16 cellular contexts compared by ENCODE assay signal in genomic region chr4:2624782-2625548, GRCh38.
DNase-seq lines count a peak whose midpoint lies in the region; ATAC-seq, FAIRE-seq and TF ChIP-seq lines count a peak whose summit lies in the region.
"Had no signal": no experiment of that assay in that cellular context is flagged by ENCODE, and none has a peak within 500 bp of the region (broad histone marks: within the 10 kb centered on the region; RNA-seq: fewer than 3 reads in every experiment).

No MANE protein-coding gene starts in this region.

- H2BK5ac ChIP-seq in IMR-90 (ENCODE audit: low read depth, low read length, poor library complexity, severe bottlenecking), result no peak overlapping the region

- H3K4me1 Mint-ChIP-seq in chondrocyte (ENCODE audit: low read depth) (peaks cover 21% of the 10 kb centered on the region), neural crest cell (peaks cover 38% of the 10 kb centered on the region)

- DNase-seq in GM12891 (ENCODE audit: insufficient read length, low spot score), result no peak
- no peak for DNase-seq in IMR-90
- no peak for DNase-seq in chondrocyte (ENCODE audit: low spot score)
- no peak for DNase-seq in neural crest cell (ENCODE audit: low read depth, low spot score)
- DNase-seq in SHP77 (lab: John Stamatoyannopoulos, UW), result no peak
- DNase-seq in glomerular visceral epithelial cell (ENCODE audit: extremely low spot score), result no peak
- DNase-seq: activated CD4-positive, alpha-beta memory T cell treated with anti-CD3 and anti-CD28 coated beads, Interleukin-2, amount 10 ng/mL, durations not matched to agents 7 days and 5 days; CD4-positive, alpha-beta memory T cell; HCEC 1CT; KBM-7; naive thymus-derived CD4-positive, alpha-beta T cell; SHP77 treated with DMSO at 0.1 percent for 48 hours had no signal

- POLR2A ChIA-PET in IMR-90 (lab: Charles Lee; ENCODE audit: unreplicated experiment), result no interaction called here

- peak overlapping the region; percentile 57 for H3K27ac Mint-ChIP-seq in chondrocyte (ENCODE audit: unreplicated experiment)
- peak overlapping the region; percentile 88 for H3K27ac Mint-ChIP-seq in neural crest cell (ENCODE audit: unreplicated experiment)
- H3K27ac Mint-ChIP-seq: activated CD4-positive, alpha-beta memory T cell treated with anti-CD3 and anti-CD28 coated beads, Interleukin-2, amount 10 ng/mL, durations not matched to agents 7 days and 5 days had no signal

- ATAC-seq in IMR-90 (ENCODE audit: low read depth) (peak; percentile 32; the same call in 1 of the 2 replicates), GM18517 (IDR thresholded peaks at IDR 0.05; ENCODE audit: unreplicated experiment) (no peak)
- ATAC-seq: activated CD4-positive, CD25-positive, alpha-beta regulatory T cell treated with anti-CD3 and anti-CD28 coated beads, Interleukin-2, amount 50 U/mL, for 24 hours; naive thymus-derived CD4-positive, alpha-beta T cell had no signal

- no peak overlapping the region for H2BK15ac ChIP-seq in IMR-90 (ENCODE audit: low read depth, low read length)

- H3K9me1 ChIP-seq in IMR-90 (ENCODE audit: insufficient read depth, low read length), result peaks cover 23% of the 10 kb centered on the region

- no peak overlapping the region for H2BK20ac ChIP-seq in IMR-90 (ENCODE audit: low read depth, low read length)

- H3K56ac ChIP-seq in IMR-90 (ENCODE audit: extremely low read depth, insufficient read depth, low read length), result no peak overlapping the region

- no peak overlapping the region for H3K9ac ChIP-seq in IMR-90 (ENCODE audit: low read depth, low read length)

- H4K20me1 ChIP-seq in IMR-90 (ENCODE audit: insufficient read depth, low read length), result peaks cover 63% of the 10 kb centered on the region

- H4K8ac ChIP-seq in IMR-90 (ENCODE audit: low read depth in 2 of 2, low read length in 2 of 2), result 0 out of 4 replicates have a peak overlapping the region, but pooled peaks of 1 of the 2 experiments have one; percentile 4

- H3K18ac ChIP-seq in IMR-90 (ENCODE audit: low read depth, low read length), result no peak overlapping the region

- H4K91ac ChIP-seq in IMR-90 (ENCODE audit: insufficient read depth, low read depth, low read length), result no peak overlapping the region

- H3K4me3 ChIP-seq in IMR-90 (ENCODE audit: insufficient read depth, low read depth, low read length), result no peak overlapping the region

- H3K27ac ChIP-seq in IMR-90 (ENCODE audit: insufficient read depth, low read length), result no peak overlapping the region

- CTCF ChIA-PET in IMR-90 (lab: Yijun Ruan, JAX), result no interaction called here

- no peak overlapping the region for H3K4me2 ChIP-seq in IMR-90 (ENCODE audit: low read depth, low read length)

- no peaks in the 10 kb centered on the region for H3K4me1 ChIP-seq in IMR-90 (ENCODE audit: control insufficient read depth, insufficient read depth, low read length)

- no peak for TF ChIP-seq CTCF in IMR-90 (conservative IDR thresholded peaks at IDR 0.05; ENCODE audit: low read depth, low read length)
- no peak for TF ChIP-seq CTCF in chondrocyte (IDR thresholded peaks at IDR 0.05)
- TF ChIP-seq CTCF in neural crest cell (conservative IDR thresholded peaks at IDR 0.05), result no peak

- H3K27me3 Mint-ChIP-seq in chondrocyte (ENCODE audit: low read depth) (no peaks in the 10 kb centered on the region), neural crest cell (ENCODE audit: low read depth) (no peaks in the 10 kb centered on the region)
- H3K27me3 Mint-ChIP-seq: activated CD4-positive, alpha-beta memory T cell treated with anti-CD3 and anti-CD28 coated beads, Interleukin-2, amount 10 ng/mL, durations not matched to agents 7 days and 5 days; activated naive CD4-positive, alpha-beta T cell treated with anti-CD3 and anti-CD28 coated beads, Interleukin-2, amount 50 U/mL, for 24 hours; CD4-positive, alpha-beta memory T cell; naive thymus-derived CD4-positive, alpha-beta T cell had no signal

- peaks cover 46 to 71% of the 10 kb centered on the region in 2 experiments for H3K79me1 ChIP-seq in IMR-90 (ENCODE audit: low read depth in 1 of 2, low read length in 2 of 2)

- TF ChIP-seq RAD21 in IMR-90 (IDR thresholded peaks at IDR 0.05; ENCODE audit: low read length), result no peak

- WGBS in IMR-90 (ENCODE audit: extremely low coverage in 2 of 2, insufficient read length in 1 of 2), 2 experiments, result 63% methylated on average over 9 of the region's 22 CpGs; no CpG with 5 or more reads in 1 of the 2 experiments

- dilution Hi-C loops in IMR-90 (cut with HindIII; ENCODE audit: low sequenced_read_pairs, unreplicated experiment), result no loop called here

- H3K9me3 Mint-ChIP-seq in chondrocyte (ENCODE audit: low read depth) (no peaks in the 10 kb centered on the region), neural crest cell (no peaks in the 10 kb centered on the region)
- H3K9me3 Mint-ChIP-seq: activated CD4-positive, alpha-beta memory T cell treated with anti-CD3 and anti-CD28 coated beads, Interleukin-2, amount 10 ng/mL, durations not matched to agents 7 days and 5 days; activated naive CD4-positive, alpha-beta T cell treated with anti-CD3 and anti-CD28 coated beads, Interleukin-2, amount 50 U/mL, for 24 hours; CD4-positive, alpha-beta memory T cell; naive thymus-derived CD4-positive, alpha-beta T cell had no signal

- BruUV-seq in IMR-90 (replicated peaks; lab: Mats Ljungman, UMichigan), result no TSS peak

- H3K23ac ChIP-seq in IMR-90 (ENCODE audit: low read depth, low read length), result no peak overlapping the region

- no peak overlapping the region for H2AK5ac ChIP-seq in IMR-90 (ENCODE audit: low read depth, low read length)

- no peaks in the 10 kb centered on the region for H3K9me3 ChIP-seq in IMR-90 (ENCODE audit: control insufficient read depth, insufficient read depth, low read length)

- no peak overlapping the region for H2AFZ ChIP-seq in IMR-90 (replicated peaks; ENCODE audit: low read length, poor library complexity)

- H3K27me3 ChIP-seq in IMR-90 (ENCODE audit: control insufficient read depth, insufficient read depth, low read length), result no peaks in the 10 kb centered on the region

- TF ChIP-seq POLR2A in GM12891 (IDR thresholded peaks at IDR 0.05; ENCODE audit: low read depth, low read length), result no peak
- TF ChIP-seq POLR2A in IMR-90 (IDR thresholded peaks at IDR 0.05; ENCODE audit: low read depth, low read length), result no peak

- intact Hi-C loops in IMR-90 (cut with micrococcal nuclease), result no loop called here

- in situ Hi-C loops in IMR-90 (cut with MboI; ENCODE audit: low sequenced_read_pairs), result no loop called here

- H3K4me3 Mint-ChIP-seq in chondrocyte (ENCODE audit: unreplicated experiment) (no peak overlapping the region), neural crest cell (no peak overlapping the region)
- H3K4me3 Mint-ChIP-seq: activated CD4-positive, alpha-beta memory T cell treated with anti-CD3 and anti-CD28 coated beads, Interleukin-2, amount 10 ng/mL, durations not matched to agents 7 days and 5 days; activated naive CD4-positive, alpha-beta T cell treated with anti-CD3 and anti-CD28 coated beads, Interleukin-2, amount 50 U/mL, for 24 hours; CD4-positive, alpha-beta memory T cell; naive thymus-derived CD4-positive, alpha-beta T cell had no signal

- H3K36me3 ChIP-seq in IMR-90 (ENCODE audit: control insufficient read depth, insufficient read depth, low read length), result peaks cover 13% of the 10 kb centered on the region

- no peak overlapping the region for H3K4ac ChIP-seq in IMR-90 (ENCODE audit: low read depth, low read length)

- peaks cover 8% of the 10 kb centered on the region for H3K36me3 Mint-ChIP-seq in chondrocyte (ENCODE audit: low read depth)
- H3K36me3 Mint-ChIP-seq in neural crest cell (ENCODE audit: low read depth), result peaks cover 7% of the 10 kb centered on the region

- H3K14ac ChIP-seq in IMR-90 (replicated peaks; ENCODE audit: low read depth, low read length), result no peak overlapping the region

- no peak overlapping the region for H4K5ac ChIP-seq in IMR-90 (ENCODE audit: low read depth, low read length)

- no peak overlapping the region for H2BK120ac ChIP-seq in IMR-90 (ENCODE audit: low read depth, low read length)

- peak; percentile 31 for FAIRE-seq in GM12891 (lab: Jason Lieb, UNC)
- FAIRE-seq: GM18507 had no signal

- no peak overlapping the region for H2AK9ac ChIP-seq in IMR-90 (replicated peaks; ENCODE audit: low read depth, low read length, poor library complexity)

TF ChIP-seq in GM12891, 5 proteins besides CTCF, POLR2A, EP300 and RAD21:
- TF ChIP-seq SPI1 (IDR thresholded peaks at IDR 0.05; ENCODE audit: low read depth, low read length) (no peak), POLR2AphosphoS5 (IDR thresholded peaks at IDR 0.05; ENCODE audit: low read depth, low read length) (no peak), TAF1 (IDR thresholded peaks at IDR 0.05; ENCODE audit: low read depth, low read length) (no peak), PAX5 (IDR thresholded peaks at IDR 0.05; ENCODE audit: insufficient read depth, low read length, severe bottlenecking) (no peak), POU2F2 (IDR thresholded peaks at IDR 0.05; ENCODE audit: low read depth, low read length) (no peak)

TF ChIP-seq in IMR-90, 13 proteins besides CTCF, POLR2A, EP300 and RAD21 (continues in another document):
- TF ChIP-seq FOS (IDR thresholded peaks at IDR 0.05; ENCODE audit: low read depth, low read length), result no peak
- no peak for TF ChIP-seq NFE2L2 (IDR thresholded peaks at IDR 0.05; ENCODE audit: low read depth, low read length)
- no peak for TF ChIP-seq RFX5 (IDR thresholded peaks at IDR 0.05; ENCODE audit: low read depth, low read length)
- no peak for TF ChIP-seq CEBPB (IDR thresholded peaks at IDR 0.05; ENCODE audit: low read depth, low read length)
- no peak for TF ChIP-seq MXI1 (IDR thresholded peaks at IDR 0.05; ENCODE audit: borderline replicate concordance, low read depth, low read length)
- TF ChIP-seq RCOR1 (IDR thresholded peaks at IDR 0.05; ENCODE audit: insufficient replicate concordance, low read length), result no peak
- no peak for TF ChIP-seq USF2 (IDR thresholded peaks at IDR 0.05; ENCODE audit: low read depth, low read length)
- TF ChIP-seq ELK1 (IDR thresholded peaks at IDR 0.05; ENCODE audit: borderline replicate concordance, low read depth, low read length), result no peak
- no peak for TF ChIP-seq MAFK (IDR thresholded peaks at IDR 0.05; ENCODE audit: low read depth, low read length)
